Comparison of ENCODE assay signal across 18 cellular contexts in the genomic region with DNA sequence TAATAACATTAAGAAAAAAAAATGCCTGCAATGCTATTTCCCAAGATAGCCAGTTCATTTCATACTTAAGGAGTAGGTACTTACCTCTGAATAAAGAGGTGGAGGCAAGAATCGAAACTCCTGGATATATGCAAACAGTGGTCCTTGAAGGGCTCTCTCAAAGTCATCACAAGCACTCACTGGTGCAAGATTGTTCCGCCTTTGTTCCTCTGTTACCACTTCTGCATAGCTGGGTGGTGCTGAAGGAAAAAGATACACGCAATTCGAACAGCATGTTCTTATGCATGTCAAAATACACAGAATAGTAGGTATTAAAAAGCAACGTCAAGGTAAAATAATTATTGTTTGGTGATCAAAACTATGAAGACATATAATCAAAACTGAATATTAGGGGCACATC. TPM values are rescaled to one million over a fixed set of nuclear protein-coding genes. Genes with fewer than 3 reads are reported as not detected.
DNase-seq lines count a peak whose midpoint lies in the region; ATAC-seq, FAIRE-seq and TF ChIP-seq lines count a peak whose summit lies in the region.
"Had no signal": no experiment of that assay in that cellular context is flagged by ENCODE, and none has a peak within 500 bp of the region (broad histone marks: within the 10 kb centered on the region; RNA-seq: fewer than 3 reads in every experiment).

No MANE protein-coding gene starts in this region.

- peaks cover 0 to 9% (median 0%) of the 10 kb centered on the region in 4 donors for H3K4me1 ChIP-seq in right lobe of liver
- H3K4me1 ChIP-seq in HepG2 (ENCODE audit: insufficient read depth, low read length) = 0 out of 2 replicates have a peak, but pooled peaks cover under 1% of the 10 kb centered on the region
- H3K4me1 ChIP-seq in vagina = peaks cover 42% of the 10 kb centered on the region

- in situ Hi-C loops in HepG2 (cut with HindIII; ENCODE audit: extremely low pct_ligation_motif_present, low pct_unique_long_range_greater_than_20kb) = no loop called here

- H3K9me3 ChIP-seq in right lobe of liver = no peaks in the 10 kb centered on the region
- H3K9me3 ChIP-seq in HepG2 (ENCODE audit: low read length) = no peaks in the 10 kb centered on the region
- no peaks in the 10 kb centered on the region for H3K9me3 ChIP-seq in vagina

- H4K20me1 ChIP-seq in HepG2 (ENCODE audit: insufficient read depth, low read length) = no peaks in the 10 kb centered on the region

- no peak overlapping the region for H3K9ac ChIP-seq in HepG2 (ENCODE audit: insufficient read depth, low read depth, low read length)

- no peak overlapping the region for H3K4me2 ChIP-seq in HepG2 (ENCODE audit: low read depth, low read length)
- H3K4me2 ChIP-seq: hepatocyte had no signal

- CTCF ChIA-PET in HepG2 (lab: Yijun Ruan, JAX; ENCODE audit: low intra/inter-chr PET ratio, low total read pairs) = no interaction called here
- CTCF ChIA-PET in activated B cell treated with CpG ODN at 0.5 μM for 24 hours (lab: Charles Lee) = interaction anchor here (3.2 kb wide), 1 partner anchor 11 kb away, joined by 13 read pairs; no protein-coding TSS in a partner anchor
- CTCF ChIA-PET in HEK293T (lab: Yijun Ruan, JAX) = no interaction called here

- TF ChIP-seq POLR2A in right lobe of liver (IDR thresholded peaks at IDR 0.05) (peak; percentile 4), HepG2 (IDR thresholded peaks at IDR 0.05; ENCODE audit: insufficient read depth in 1 of 2, low read depth in 2 of 2, low read length in 2 of 2) (no peak), vagina (IDR thresholded peaks at IDR 0.05) (no peak)

- peaks cover 9% of the 10 kb centered on the region for H3K79me2 ChIP-seq in HepG2 (ENCODE audit: insufficient read depth, low read length)

- H3K4me3 ChIP-seq in right lobe of liver (no peak overlapping the region), HepG2 (replicated peaks in 1 of 3; ENCODE audit: insufficient read depth in 1 of 3, low read depth in 2 of 3, low read length in 3 of 3) (no peak overlapping the region), vagina (no peak overlapping the region)
- H3K4me3 ChIP-seq: hepatocyte had no signal

- no peaks in the 10 kb centered on the region for H3K27me3 ChIP-seq in right lobe of liver
- H3K27me3 ChIP-seq in HepG2 (ENCODE audit: control insufficient read depth in 1 of 2, insufficient read depth in 2 of 2, low read length in 2 of 2) = no peaks in the 10 kb centered on the region
- H3K27me3 ChIP-seq in vagina = no peaks in the 10 kb centered on the region
- H3K27me3 ChIP-seq: hepatocyte had no signal

- H3K27ac ChIP-seq in right lobe of liver (no peak overlapping the region), HepG2 (ENCODE audit: extremely low read length, insufficient read depth, low read length) (no peak overlapping the region), vagina (peak overlapping the region; percentile 15)
- H3K27ac ChIP-seq: hepatocyte had no signal

- H3K4me1 Mint-ChIP-seq in activated B cell treated with CpG ODN at 0.5 μM for 24 hours (peaks cover 21% of the 10 kb centered on the region), mesothelial cell of epicardium (peaks cover 31% of the 10 kb centered on the region)

- H3K36me3 Mint-ChIP-seq in activated B cell treated with CpG ODN at 0.5 μM for 24 hours (ENCODE audit: low read depth) (peaks cover 85% of the 10 kb centered on the region), mesothelial cell of epicardium (peaks cover 49% of the 10 kb centered on the region)

- H3K4me3 Mint-ChIP-seq in activated B cell treated with CpG ODN at 0.5 μM for 24 hours (no peak overlapping the region), mesothelial cell of epicardium (no peak overlapping the region)
- H3K4me3 Mint-ChIP-seq: activated CD4-positive, alpha-beta memory T cell treated with anti-CD3 and anti-CD28 coated beads, Interleukin-2, amount 10 ng/mL, durations not matched to agents 7 days and 5 days; activated T-cell treated with anti-CD3 and anti-CD28 coated beads, Interleukin-2, amount 50 U/mL, for 24 hours had no signal

- peaks cover 12 to 100% (median 57%) of the 10 kb centered on the region in 4 donors for H3K36me3 ChIP-seq in right lobe of liver
- peaks cover 17 to 47% of the 10 kb centered on the region in 2 experiments for H3K36me3 ChIP-seq in HepG2 (replicated peaks in 1 of 2; ENCODE audit: control insufficient read depth in 1 of 2, insufficient read depth in 2 of 2, low read length in 2 of 2)
- H3K36me3 ChIP-seq in vagina = peaks cover 0 to 83% of the 10 kb centered on the region in 2 donors

- no peaks in the 10 kb centered on the region for H3K9me3 Mint-ChIP-seq in activated B cell treated with CpG ODN at 0.5 μM for 24 hours
- H3K9me3 Mint-ChIP-seq in mesothelial cell of epicardium = no peaks in the 10 kb centered on the region
- H3K9me3 Mint-ChIP-seq: activated CD4-positive, alpha-beta memory T cell treated with anti-CD3 and anti-CD28 coated beads, Interleukin-2, amount 10 ng/mL, durations not matched to agents 7 days and 5 days; activated naive CD4-positive, alpha-beta T cell treated with anti-CD3 and anti-CD28 coated beads, Interleukin-2, amount 50 U/mL, for 72 hours; activated T-cell treated with anti-CD3 and anti-CD28 coated beads, Interleukin-2, amount 50 U/mL, for 24 hours had no signal

- DNase-seq in right lobe of liver (no peak), HepG2 (ENCODE audit: low spot score) (no peak), activated B cell treated with CpG ODN at 0.5 μM for 24 hours (no peak), mesothelial cell of epicardium (ENCODE audit: low spot score in 2 of 2, unreplicated experiment in 2 of 2) (no peak), vagina (ENCODE audit: extremely low spot score in 2 of 2) (no peak), HEK293T (ENCODE audit: extremely low spot score) (no peak)
- DNase-seq: activated CD4-positive, alpha-beta memory T cell treated with anti-CD3 and anti-CD28 coated beads, Interleukin-2, amount 10 ng/mL, durations not matched to agents 7 days and 5 days; activated T-cell treated with anti-CD3 and anti-CD28 coated beads, Interleukin-2, amount 50 U/mL, for 24 hours; cortex of kidney; NCI-H1417 treated with DMSO at 0.1 percent for 48 hours; NCI-H748 treated with DMSO at 0.1 percent for 48 hours; stimulated activated CD4-positive, alpha-beta T cell treated with anti-CD3 and anti-CD28 coated beads, Interleukin-15, amount 100 ng/mL, for 24 hours; T-helper 2 cell had no signal

- 82% methylated on average over 5 of the region's 5 CpGs for WGBS in right lobe of liver (ENCODE audit: insufficient coverage, low coverage, low lambda C conversion rate, missing lambda C conversion rate)
- WGBS in HepG2 (ENCODE audit: low lambda C conversion rate) = 95% methylated on average over 5 of the region's 5 CpGs

- intact Hi-C loops in right lobe of liver (cut with DNase I) = no loop called here
- intact Hi-C loops in HepG2 (cut with micrococcal nuclease; ENCODE audit: unreplicated experiment) = no loop called here
- intact Hi-C loops in activated B cell treated with CpG ODN at 0.5 μM for 24 hours (cut with micrococcal nuclease) = no loop called here
- intact Hi-C loops in vagina (cut with DNase I) = no loop called here

- POLR2A ChIA-PET in HepG2 (lab: Yijun Ruan, JAX) = no interaction called here
- POLR2A ChIA-PET in activated B cell treated with CpG ODN at 0.5 μM for 24 hours (lab: Charles Lee) = interaction anchor here (0.5 to 2.3 kb wide), 4 partner anchors 10 to 93 kb away, joined by 3 to 16 read pairs (median 3); a partner anchor contains a TSS
- POLR2A ChIA-PET in HEK293T (lab: Yijun Ruan, JAX) = no interaction called here

- no peak overlapping the region for H2AFZ ChIP-seq in HepG2 (ENCODE audit: low read length)
- H2AFZ ChIP-seq: hepatocyte had no signal

- peak in 1 of 4 donors; percentile 3 for ATAC-seq in right lobe of liver
- no peak for ATAC-seq in HepG2
- no peak for ATAC-seq in activated B cell treated with CpG ODN at 0.5 μM for 24 hours (ENCODE audit: low read depth)
- no peak for ATAC-seq in GM18517 (IDR thresholded peaks at IDR 0.05; ENCODE audit: unreplicated experiment)
- ATAC-seq in HG02870 (IDR thresholded peaks at IDR 0.05; ENCODE audit: unreplicated experiment) = no peak
- ATAC-seq: activated naive CD4-positive, alpha-beta T cell treated with anti-CD3 and anti-CD28 coated beads, Interleukin-2, amount 50 U/mL, for 72 hours had no signal

- no peak for FAIRE-seq in HepG2 (lab: Jason Lieb, UNC)
- FAIRE-seq: GM18507 had no signal

- no peak for TF ChIP-seq RAD21 in HepG2 (CRISPR knock-in tag; IDR thresholded peaks at IDR 0.05)

- H3K27ac Mint-ChIP-seq in activated B cell treated with CpG ODN at 0.5 μM for 24 hours (peak overlapping the region; percentile 12), mesothelial cell of epicardium (peak overlapping the region; percentile 13)
- H3K27ac Mint-ChIP-seq: activated CD4-positive, alpha-beta memory T cell treated with anti-CD3 and anti-CD28 coated beads, Interleukin-2, amount 10 ng/mL, durations not matched to agents 7 days and 5 days; activated naive CD4-positive, alpha-beta T cell treated with anti-CD3 and anti-CD28 coated beads, Interleukin-2, amount 50 U/mL, for 72 hours had no signal

- TF ChIP-seq CTCF in right lobe of liver (IDR thresholded peaks at IDR 0.05) = no peak
- TF ChIP-seq CTCF in HepG2 (CRISPR knock-in tag; IDR thresholded peaks at IDR 0.05) = no peak
- TF ChIP-seq CTCF in activated B cell treated with CpG ODN at 0.5 μM for 24 hours (IDR thresholded peaks at IDR 0.05) = no peak
- no peak for TF ChIP-seq CTCF in mesothelial cell of epicardium (IDR thresholded peaks at IDR 0.05; ENCODE audit: unreplicated experiment)
- TF ChIP-seq CTCF in vagina (IDR thresholded peaks at IDR 0.05) = no peak

- TF ChIP-seq EP300 in HepG2 (IDR thresholded peaks at IDR 0.05; ENCODE audit: low read depth in 2 of 2, low read length in 2 of 2) (no peak), HepG2 (CRISPR knock-in tag; IDR thresholded peaks at IDR 0.05; ENCODE audit: borderline replicate concordance) (no peak)

- H3K27me3 Mint-ChIP-seq in activated B cell treated with CpG ODN at 0.5 μM for 24 hours (no peaks in the 10 kb centered on the region), mesothelial cell of epicardium (ENCODE audit: low read depth) (no peaks in the 10 kb centered on the region)
- H3K27me3 Mint-ChIP-seq: activated CD4-positive, alpha-beta memory T cell treated with anti-CD3 and anti-CD28 coated beads, Interleukin-2, amount 10 ng/mL, durations not matched to agents 7 days and 5 days; activated T-cell treated with anti-CD3 and anti-CD28 coated beads, Interleukin-2, amount 50 U/mL, for 24 hours had no signal

- no TSS peak for BruUV-seq in HepG2 (replicated peaks; lab: Mats Ljungman, UMichigan)

RNA-seq across cellular contexts. Expression of a gene that starts 9.5 kb away (rescaled TPM):
- total RNA-seq in right lobe of liver (10 to 100 TPM; 14.3 to 96.9 (median 46.0) TPM), HepG2 (2016; rRNA removed; fragmentation: Illumina TruSeq; extraction: Trizol) (12.2 and 24.4 TPM in 2 replicates), activated B cell treated with CpG ODN at 0.5 μM for 24 hours (56.3 and 65.3 TPM in 2 replicates), mesothelial cell of epicardium (43.8 to 49.9 TPM (median 45.9 TPM) in 3 replicates), vagina (26.3 TPM)
- 7.8 TPM in 2 replicates for total RNA-seq in HepG2 (2016; cell fraction: cytosol; rRNA removed; fragmentation: Illumina TruSeq; extraction: Trizol; ENCODE audit: low read depth)
- total RNA-seq in HepG2 (2016; cell fraction: insoluble cytoplasmic fraction; rRNA removed; fragmentation: Illumina TruSeq; extraction: Trizol) = 13.5 and 19.6 TPM in 2 replicates
- 11.0 and 11.3 TPM in 2 replicates for total RNA-seq in HepG2 (2016; cell fraction: membrane; rRNA removed; fragmentation: Illumina TruSeq; extraction: Trizol)
- total RNA-seq in HepG2 (2016; cell fraction: nucleus; rRNA removed; fragmentation: Illumina TruSeq; extraction: Trizol) = 46.8 and 50.0 TPM in 2 replicates
- polyA plus RNA-seq in HepG2 (2011; rRNA removed) = 3.4 and 5.9 TPM in 2 replicates
- 1.0 and 3.5 TPM in 2 replicates for polyA plus RNA-seq in HepG2 (2011; cell fraction: cytosol; rRNA removed)
- polyA plus RNA-seq in HepG2 (2011; cell fraction: nucleus; rRNA removed) = 4.1 and 6.4 TPM in 2 replicates
- 10.9 and 12.8 TPM in 2 replicates for polyA plus RNA-seq in HepG2 (2012)
- 0.52 and 0.62 TPM in 2 replicates for polyA plus RNA-seq in HepG2 (2016; cell fraction: cytosol; fragmentation: Illumina TruSeq; extraction: Trizol; ENCODE audit: low read depth)
- 7.6 and 8.4 TPM in 2 replicates for polyA plus RNA-seq in HepG2 (2016; cell fraction: insoluble cytoplasmic fraction; fragmentation: Illumina TruSeq; extraction: Trizol; ENCODE audit: low read depth)
- 2.1 and 2.7 TPM in 2 replicates for polyA plus RNA-seq in HepG2 (2016; cell fraction: membrane; fragmentation: Illumina TruSeq; extraction: Trizol; ENCODE audit: low read depth)
- 35.7 and 39.1 TPM in 2 replicates for polyA plus RNA-seq in HepG2 (2016; cell fraction: nucleus; fragmentation: Illumina TruSeq; extraction: Trizol; ENCODE audit: insufficient read depth, low read depth)
- polyA minus RNA-seq in HepG2 (2011; rRNA and poly(A)+ RNA removed; ENCODE audit: low replicate concordance) = 10.6 and 28.7 TPM in 2 replicates
- 9.8 and 22.2 TPM in 2 replicates for polyA minus RNA-seq in HepG2 (2011; cell fraction: cytosol; rRNA and poly(A)+ RNA removed)
- polyA minus RNA-seq in HepG2 (2011; cell fraction: nucleus; rRNA and poly(A)+ RNA removed) = 15.3 and 23.9 TPM in 2 replicates
